ENCODE assay signal across 1 cellular context in the genomic region with DNA sequence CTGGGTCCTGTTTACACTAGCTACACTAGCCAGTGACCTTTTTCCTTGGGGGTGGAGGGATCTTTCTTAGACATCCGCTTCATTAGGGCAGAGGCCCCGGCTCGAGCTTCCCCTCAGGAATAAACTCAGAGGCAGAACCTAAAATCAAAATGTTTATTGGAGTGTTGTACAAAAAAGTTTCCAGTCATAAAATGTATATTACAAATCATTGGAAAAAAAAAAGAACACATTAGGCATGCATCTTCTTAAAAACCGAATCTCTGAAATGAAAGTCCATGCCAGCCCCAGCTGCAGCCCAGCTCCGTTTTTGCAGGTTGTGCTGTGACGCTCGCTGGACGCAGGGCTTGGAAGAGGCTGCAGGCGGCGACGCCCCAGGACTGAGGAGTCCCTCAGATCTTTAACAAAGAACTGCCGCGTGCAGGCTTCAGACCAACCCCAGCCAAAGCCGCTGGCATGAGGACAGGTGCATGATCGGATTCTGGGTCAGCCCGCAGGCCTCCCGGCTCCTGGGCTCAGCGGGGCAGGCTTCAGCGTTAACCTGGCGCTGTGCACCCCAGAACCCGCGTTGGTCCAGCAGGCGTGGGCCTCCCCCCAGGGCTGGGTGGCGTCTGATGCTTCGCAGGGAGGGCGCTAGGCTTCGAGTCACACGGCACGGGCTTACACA.
TF ChIP-seq lines count a peak whose summit lies in the region.

No MANE protein-coding gene starts in this region.

TF ChIP-seq in K562, 482 proteins besides CTCF, POLR2A, EP300 and RAD21 (continues in another document):
- TF ChIP-seq HNRNPUL1 (IDR thresholded peaks at IDR 0.05; ENCODE audit: low read length), result no peak
- TF ChIP-seq THRA (IDR thresholded peaks at IDR 0.05), result no peak
- no peak for TF ChIP-seq ZNF134 (CRISPR knock-in tag; conservative IDR thresholded peaks at IDR 0.05)
- TF ChIP-seq SNRNP70 (optimal IDR thresholded peaks at IDR 0.05; ENCODE audit: low read depth, low read length), result no peak
- no peak for TF ChIP-seq NCOA1 (IDR thresholded peaks at IDR 0.05; ENCODE audit: low read depth)
- TF ChIP-seq PTTG1 (tag; IDR thresholded peaks at IDR 0.05; ENCODE audit: low read depth), result no peak
- no peak for TF ChIP-seq HOXB6 (CRISPR knock-in tag; IDR thresholded peaks at IDR 0.05; ENCODE audit: borderline replicate concordance)
- TF ChIP-seq ARNT (IDR thresholded peaks at IDR 0.05), result no peak
- no peak for TF ChIP-seq ZNF695 (CRISPR knock-in tag; IDR thresholded peaks at IDR 0.05)
- no peak for TF ChIP-seq ZNF197 (CRISPR knock-in tag; IDR thresholded peaks at IDR 0.05; ENCODE audit: low read depth)
- TF ChIP-seq CEBPG (CRISPR knock-in tag; IDR thresholded peaks at IDR 0.05), result no peak
- TF ChIP-seq CEBPG (tag; conservative IDR thresholded peaks at IDR 0.05 in 1 of 2, IDR thresholded peaks at IDR 0.05 in 1 of 2), result peak in 1 of 2 experiments; percentile 9; a peak in 1 of 4 replicates
- TF ChIP-seq ZNF232 (CRISPR knock-in tag; IDR thresholded peaks at IDR 0.05), result no peak
- TF ChIP-seq NCOA6 (IDR thresholded peaks at IDR 0.05), result no peak
- peak; percentile 35; the same call in 1 of the 2 replicates for TF ChIP-seq POLR2AphosphoS5 (IDR thresholded peaks at IDR 0.05; ENCODE audit: control insufficient read depth, insufficient read depth, low read depth, low read length)
- TF ChIP-seq, protein P1, sequence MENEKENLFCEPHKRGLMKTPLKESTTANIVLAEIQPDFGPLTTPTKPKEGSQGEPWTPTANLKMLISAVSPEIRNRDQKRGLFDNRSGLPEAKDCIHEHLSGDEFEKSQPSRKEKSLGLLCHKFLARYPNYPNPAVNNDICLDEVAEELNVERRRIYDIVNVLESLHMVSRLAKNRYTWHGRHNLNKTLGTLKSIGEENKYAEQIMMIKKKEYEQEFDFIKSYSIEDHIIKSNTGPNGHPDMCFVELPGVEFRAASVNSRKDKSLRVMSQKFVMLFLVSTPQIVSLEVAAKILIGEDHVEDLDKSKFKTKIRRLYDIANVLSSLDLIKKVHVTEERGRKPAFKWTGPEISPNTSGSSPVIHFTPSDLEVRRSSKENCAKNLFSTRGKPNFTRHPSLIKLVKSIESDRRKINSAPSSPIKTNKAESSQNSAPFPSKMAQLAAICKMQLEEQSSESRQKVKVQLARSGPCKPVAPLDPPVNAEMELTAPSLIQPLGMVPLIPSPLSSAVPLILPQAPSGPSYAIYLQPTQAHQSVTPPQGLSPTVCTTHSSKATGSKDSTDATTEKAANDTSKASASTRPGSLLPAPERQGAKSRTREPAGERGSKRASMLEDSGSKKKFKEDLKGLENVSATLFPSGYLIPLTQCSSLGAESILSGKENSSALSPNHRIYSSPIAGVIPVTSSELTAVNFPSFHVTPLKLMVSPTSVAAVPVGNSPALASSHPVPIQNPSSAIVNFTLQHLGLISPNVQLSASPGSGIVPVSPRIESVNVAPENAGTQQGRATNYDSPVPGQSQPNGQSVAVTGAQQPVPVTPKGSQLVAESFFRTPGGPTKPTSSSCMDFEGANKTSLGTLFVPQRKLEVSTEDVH (IDR thresholded peaks at IDR 0.05; ENCODE audit: low read depth, partially characterized antibody), result no peak
- no peak for TF ChIP-seq NFIC (IDR thresholded peaks at IDR 0.05)
- TF ChIP-seq CEBPB (tag; IDR thresholded peaks at IDR 0.05), result peak; percentile 74
- no peak for TF ChIP-seq MAFF (IDR thresholded peaks at IDR 0.05; ENCODE audit: low read length)
- no peak for TF ChIP-seq FOXM1 (IDR thresholded peaks at IDR 0.05; ENCODE audit: low read depth)
- TF ChIP-seq FOXM1 (CRISPR knock-in tag; IDR thresholded peaks at IDR 0.05; ENCODE audit: low read depth), result no peak
- TF ChIP-seq ZNF253 (CRISPR knock-in tag; conservative IDR thresholded peaks at IDR 0.05), result no peak
- no peak for TF ChIP-seq SAP30 (IDR thresholded peaks at IDR 0.05; ENCODE audit: borderline replicate concordance, insufficient read depth, low read depth, low read length, poor library complexity, severe bottlenecking)
- no peak for TF ChIP-seq ZNF121 (CRISPR knock-in tag; conservative IDR thresholded peaks at IDR 0.05)
- TF ChIP-seq RBM22 (IDR thresholded peaks at IDR 0.05; ENCODE audit: low read depth, low read length, poor library complexity, severe bottlenecking), result peak; percentile 63
- no peak for TF ChIP-seq CCNT2 (IDR thresholded peaks at IDR 0.05; ENCODE audit: borderline replicate concordance, extremely low read depth, insufficient read length, low read depth, low read length)
- no peak for TF ChIP-seq MYC (IDR thresholded peaks at IDR 0.05; ENCODE audit: low read depth, low read length)
- no peak for TF ChIP-seq MYC (CRISPR knock-in tag; IDR thresholded peaks at IDR 0.05; ENCODE audit: borderline replicate concordance, low read depth)
- TF ChIP-seq CBX3 (IDR thresholded peaks at IDR 0.05; ENCODE audit: borderline replicate concordance in 1 of 2, low read length in 2 of 2), result no peak
- TF ChIP-seq, protein P2, sequence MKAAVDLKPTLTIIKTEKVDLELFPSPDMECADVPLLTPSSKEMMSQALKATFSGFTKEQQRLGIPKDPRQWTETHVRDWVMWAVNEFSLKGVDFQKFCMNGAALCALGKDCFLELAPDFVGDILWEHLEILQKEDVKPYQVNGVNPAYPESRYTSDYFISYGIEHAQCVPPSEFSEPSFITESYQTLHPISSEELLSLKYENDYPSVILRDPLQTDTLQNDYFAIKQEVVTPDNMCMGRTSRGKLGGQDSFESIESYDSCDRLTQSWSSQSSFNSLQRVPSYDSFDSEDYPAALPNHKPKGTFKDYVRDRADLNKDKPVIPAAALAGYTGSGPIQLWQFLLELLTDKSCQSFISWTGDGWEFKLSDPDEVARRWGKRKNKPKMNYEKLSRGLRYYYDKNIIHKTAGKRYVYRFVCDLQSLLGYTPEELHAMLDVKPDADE (conservative IDR thresholded peaks at IDR 0.05; ENCODE audit: control insufficient read depth, low read depth, low read length), result no peak
- TF ChIP-seq ZBTB17 (CRISPR knock-in tag; IDR thresholded peaks at IDR 0.05), result no peak
- TF ChIP-seq, protein P3, sequence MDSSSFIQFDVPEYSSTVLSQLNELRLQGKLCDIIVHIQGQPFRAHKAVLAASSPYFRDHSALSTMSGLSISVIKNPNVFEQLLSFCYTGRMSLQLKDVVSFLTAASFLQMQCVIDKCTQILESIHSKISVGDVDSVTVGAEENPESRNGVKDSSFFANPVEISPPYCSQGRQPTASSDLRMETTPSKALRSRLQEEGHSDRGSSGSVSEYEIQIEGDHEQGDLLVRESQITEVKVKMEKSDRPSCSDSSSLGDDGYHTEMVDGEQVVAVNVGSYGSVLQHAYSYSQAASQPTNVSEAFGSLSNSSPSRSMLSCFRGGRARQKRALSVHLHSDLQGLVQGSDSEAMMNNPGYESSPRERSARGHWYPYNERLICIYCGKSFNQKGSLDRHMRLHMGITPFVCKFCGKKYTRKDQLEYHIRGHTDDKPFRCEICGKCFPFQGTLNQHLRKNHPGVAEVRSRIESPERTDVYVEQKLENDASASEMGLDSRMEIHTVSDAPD (CRISPR knock-in tag; IDR thresholded peaks at IDR 0.05), result no peak
- TF ChIP-seq, protein P4, sequence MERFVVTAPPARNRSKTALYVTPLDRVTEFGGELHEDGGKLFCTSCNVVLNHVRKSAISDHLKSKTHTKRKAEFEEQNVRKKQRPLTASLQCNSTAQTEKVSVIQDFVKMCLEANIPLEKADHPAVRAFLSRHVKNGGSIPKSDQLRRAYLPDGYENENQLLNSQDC (CRISPR knock-in tag; IDR thresholded peaks at IDR 0.05), result no peak
- no peak for TF ChIP-seq SMARCA5 (IDR thresholded peaks at IDR 0.05)
- TF ChIP-seq TSHZ1 (CRISPR knock-in tag; IDR thresholded peaks at IDR 0.05), result no peak
- TF ChIP-seq CBX8 (IDR thresholded peaks at IDR 0.05; ENCODE audit: borderline replicate concordance, extremely low read depth, low read depth, low read length, poor library complexity, severe bottlenecking), result no peak
- TF ChIP-seq ZNF347 (CRISPR knock-in tag; IDR thresholded peaks at IDR 0.05; ENCODE audit: low read depth), result no peak
- no peak for TF ChIP-seq DLX4 (CRISPR knock-in tag; IDR thresholded peaks at IDR 0.05)
- no peak for TF ChIP-seq HMGN3 (IDR thresholded peaks at IDR 0.05; ENCODE audit: borderline replicate concordance, extremely low read depth, insufficient read length, low read depth, low read length)
- TF ChIP-seq BRD9 (IDR thresholded peaks at IDR 0.05; ENCODE audit: low read depth, partially characterized antibody), result no peak
- TF ChIP-seq BHLHE40 (IDR thresholded peaks at IDR 0.05; ENCODE audit: low read length), result no peak
- TF ChIP-seq SOX6 (IDR thresholded peaks at IDR 0.05), result no peak
- TF ChIP-seq ARID2 (IDR thresholded peaks at IDR 0.05), result no peak
- TF ChIP-seq, protein P5, sequence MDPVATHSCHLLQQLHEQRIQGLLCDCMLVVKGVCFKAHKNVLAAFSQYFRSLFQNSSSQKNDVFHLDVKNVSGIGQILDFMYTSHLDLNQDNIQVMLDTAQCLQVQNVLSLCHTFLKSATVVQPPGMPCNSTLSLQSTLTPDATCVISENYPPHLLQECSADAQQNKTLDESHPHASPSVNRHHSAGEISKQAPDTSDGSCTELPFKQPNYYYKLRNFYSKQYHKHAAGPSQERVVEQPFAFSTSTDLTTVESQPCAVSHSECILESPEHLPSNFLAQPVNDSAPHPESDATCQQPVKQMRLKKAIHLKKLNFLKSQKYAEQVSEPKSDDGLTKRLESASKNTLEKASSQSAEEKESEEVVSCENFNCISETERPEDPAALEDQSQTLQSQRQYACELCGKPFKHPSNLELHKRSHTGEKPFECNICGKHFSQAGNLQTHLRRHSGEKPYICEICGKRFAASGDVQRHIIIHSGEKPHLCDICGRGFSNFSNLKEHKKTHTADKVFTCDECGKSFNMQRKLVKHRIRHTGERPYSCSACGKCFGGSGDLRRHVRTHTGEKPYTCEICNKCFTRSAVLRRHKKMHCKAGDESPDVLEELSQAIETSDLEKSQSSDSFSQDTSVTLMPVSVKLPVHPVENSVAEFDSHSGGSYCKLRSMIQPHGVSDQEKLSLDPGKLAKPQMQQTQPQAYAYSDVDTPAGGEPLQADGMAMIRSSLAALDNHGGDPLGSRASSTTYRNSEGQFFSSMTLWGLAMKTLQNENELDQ (CRISPR knock-in tag; IDR thresholded peaks at IDR 0.05; ENCODE audit: borderline replicate concordance), result no peak
- TF ChIP-seq, protein P6, sequence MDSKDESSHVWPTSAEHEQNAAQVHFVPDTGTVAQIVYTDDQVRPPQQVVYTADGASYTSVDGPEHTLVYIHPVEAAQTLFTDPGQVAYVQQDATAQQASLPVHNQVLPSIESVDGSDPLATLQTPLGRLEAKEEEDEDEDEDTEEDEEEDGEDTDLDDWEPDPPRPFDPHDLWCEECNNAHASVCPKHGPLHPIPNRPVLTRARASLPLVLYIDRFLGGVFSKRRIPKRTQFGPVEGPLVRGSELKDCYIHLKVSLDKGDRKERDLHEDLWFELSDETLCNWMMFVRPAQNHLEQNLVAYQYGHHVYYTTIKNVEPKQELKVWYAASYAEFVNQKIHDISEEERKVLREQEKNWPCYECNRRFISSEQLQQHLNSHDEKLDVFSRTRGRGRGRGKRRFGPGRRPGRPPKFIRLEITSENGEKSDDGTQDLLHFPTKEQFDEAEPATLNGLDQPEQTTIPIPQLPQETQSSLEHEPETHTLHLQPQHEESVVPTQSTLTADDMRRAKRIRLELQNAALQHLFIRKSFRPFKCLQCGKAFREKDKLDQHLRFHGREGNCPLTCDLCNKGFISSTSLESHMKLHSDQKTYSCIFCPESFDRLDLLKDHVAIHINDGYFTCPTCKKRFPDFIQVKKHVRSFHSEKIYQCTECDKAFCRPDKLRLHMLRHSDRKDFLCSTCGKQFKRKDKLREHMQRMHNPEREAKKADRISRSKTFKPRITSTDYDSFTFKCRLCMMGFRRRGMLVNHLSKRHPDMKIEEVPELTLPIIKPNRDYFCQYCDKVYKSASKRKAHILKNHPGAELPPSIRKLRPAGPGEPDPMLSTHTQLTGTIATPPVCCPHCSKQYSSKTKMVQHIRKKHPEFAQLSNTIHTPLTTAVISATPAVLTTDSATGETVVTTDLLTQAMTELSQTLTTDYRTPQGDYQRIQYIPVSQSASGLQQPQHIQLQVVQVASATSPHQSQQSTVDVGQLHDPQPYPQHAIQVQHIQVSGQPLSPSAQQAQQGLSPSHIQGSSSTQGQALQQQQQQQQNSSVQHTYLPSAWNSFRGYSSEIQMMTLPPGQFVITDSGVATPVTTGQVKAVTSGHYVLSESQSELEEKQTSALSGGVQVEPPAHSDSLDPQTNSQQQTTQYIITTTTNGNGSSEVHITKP (IDR thresholded peaks at IDR 0.05; ENCODE audit: partially characterized antibody), result no peak
